7 cellular contexts compared by ENCODE assay signal in genomic region chr1:99758686-99759528, GRCh38. TPM values are rescaled to one million over a fixed set of nuclear protein-coding genes. Genes with fewer than 3 reads are reported as not detected.
DNase-seq lines count a peak whose midpoint lies in the region; ATAC-seq, FAIRE-seq and TF ChIP-seq lines count a peak whose summit lies in the region.
"Not testable (repeated sequence)": the region's sequence is repeated elsewhere in the genome, so short reads cannot be mapped to it uniquely, and the experiment has no call there.

No MANE protein-coding gene starts in this region.

- FAIRE-seq in HepG2 (lab: Jason Lieb, UNC) = not testable (repeated sequence)

- WGBS in HepG2 (ENCODE audit: low lambda C conversion rate) = 12% methylated on average over 8 of the region's 8 CpGs

- POLR2A ChIA-PET in HEK293 (lab: Yijun Ruan, JAX) = not testable (repeated sequence)
- POLR2A ChIA-PET in HepG2 (lab: Yijun Ruan, JAX) = interaction anchor here (0.9 to 1.8 kb wide), 3 partner anchors 8 to 42 kb away, joined by 3 to 8 read pairs (median 6); partner anchors contain the start of gene FRRS1

- H3K36me3 ChIP-seq in HEK293 (ENCODE audit: control insufficient read depth in 2 of 2, insufficient read depth in 1 of 2, low read length in 2 of 2); SK-N-MC (ENCODE audit: insufficient read depth, low read length); breast epithelium; HepG2 (replicated peaks in 1 of 2; ENCODE audit: control insufficient read depth in 1 of 2, insufficient read depth in 2 of 2, low read length in 2 of 2); neutrophil: not testable (repeated sequence)

- peak overlapping the region; percentile 85 for H3K4me2 ChIP-seq in HepG2 (ENCODE audit: low read depth, low read length)

- not testable (repeated sequence) for H3K27me3 ChIP-seq in breast epithelium; HepG2 (ENCODE audit: control insufficient read depth in 1 of 2, insufficient read depth in 2 of 2, low read length in 2 of 2); neutrophil

- H3K9ac ChIP-seq in SK-N-MC (ENCODE audit: insufficient read length) = not testable (repeated sequence)
- H3K9ac ChIP-seq in HepG2 (ENCODE audit: insufficient read depth, low read depth, low read length) = peak overlapping the region; percentile 49

- not testable (repeated sequence) for H3K9me3 ChIP-seq in HEK293 (ENCODE audit: control insufficient read depth, insufficient read depth, low read depth, low read length); SK-N-MC (ENCODE audit: low read depth, low read length); breast epithelium; HepG2 (ENCODE audit: low read length); neutrophil

- DNase-seq in CD1c-positive myeloid dendritic cell (ENCODE audit: extremely low spot score) = peak; percentile 22
- DNase-seq in MV-4-11 (lab: John Stamatoyannopoulos, UW) = peak; percentile 55
- not testable (repeated sequence) for DNase-seq in SK-N-MC (ENCODE audit: low read depth, low spot score); breast epithelium (ENCODE audit: low spot score in 2 of 2)
- DNase-seq in HepG2 (ENCODE audit: low spot score) = peak; percentile 56

- not testable (repeated sequence) for TF ChIP-seq POLR2A in breast epithelium (IDR thresholded peaks at IDR 0.05); HepG2 (IDR thresholded peaks at IDR 0.05; ENCODE audit: insufficient read depth in 1 of 2, low read depth in 2 of 2, low read length in 2 of 2)

- BruUV-seq in HepG2 (replicated peaks; lab: Mats Ljungman, UMichigan) = TSS peak; percentile 19

- TF ChIP-seq RAD21 in HepG2 (CRISPR knock-in tag; IDR thresholded peaks at IDR 0.05) = not testable (repeated sequence)

- not testable (repeated sequence) for H2AFZ ChIP-seq in HepG2 (ENCODE audit: low read length)

- CTCF ChIA-PET in HEK293 (lab: Yijun Ruan, JAX); HepG2 (lab: Yijun Ruan, JAX; ENCODE audit: low intra/inter-chr PET ratio, low total read pairs): not testable (repeated sequence)

- peak; percentile 70 for ATAC-seq in HepG2

- not testable (repeated sequence) for H3K4me3 ChIP-seq in HEK293 (ENCODE audit: low read depth, low read length); breast epithelium
- H3K4me3 ChIP-seq in SK-N-MC (peak overlapping the region; percentile 60), HepG2 (replicated peaks in 1 of 3; ENCODE audit: insufficient read depth in 1 of 3, low read depth in 2 of 3, low read length in 3 of 3) (peak overlapping the region in 2 of 3 experiments; percentile 14 to 17; a peak in 3 of 6 replicates), neutrophil (ENCODE audit: low read depth in 1 of 2, low read length in 1 of 2) (peak overlapping the region in 1 of 2 experiments; percentile 18)

- intact Hi-C loops in breast epithelium (cut with DNase I; ENCODE audit: low total_unique reads) = not testable (repeated sequence)
- intact Hi-C loops in HepG2 (cut with micrococcal nuclease; ENCODE audit: unreplicated experiment) = loop anchor here (5.0 kb wide), 1 partner anchor 593 kb away; the partner anchor contains the start of gene CDC14A

- not testable (repeated sequence) for H4K20me1 ChIP-seq in HepG2 (ENCODE audit: insufficient read depth, low read length)

- not testable (repeated sequence) for H3K27ac ChIP-seq in HEK293 (ENCODE audit: extremely low read depth, low read depth, low read length)
- H3K27ac ChIP-seq in SK-N-MC = peak overlapping the region; percentile 86; the same call in 1 of the 2 replicates
- peak overlapping the region; percentile 58 to 76 for H3K27ac ChIP-seq in breast epithelium
- peak overlapping the region; percentile 95 for H3K27ac ChIP-seq in HepG2 (ENCODE audit: extremely low read length, insufficient read depth, low read length)
- peak overlapping the region; percentile 41 for H3K27ac ChIP-seq in neutrophil

- not testable (repeated sequence) for H3K4me1 ChIP-seq in HEK293 (ENCODE audit: control insufficient read depth, insufficient read depth, low read length); breast epithelium; neutrophil (ENCODE audit: control insufficient read depth in 1 of 2, insufficient read depth in 1 of 2, low read depth in 1 of 2, low read length in 1 of 2)
- H3K4me1 ChIP-seq in HepG2 (ENCODE audit: insufficient read depth, low read length) = peaks cover 100% of the 10 kb centered on the region

- not testable (repeated sequence) for TF ChIP-seq CTCF in HEK293 (tag by site-specific recombination; IDR thresholded peaks at IDR 0.05); breast epithelium (IDR thresholded peaks at IDR 0.05); HepG2 (CRISPR knock-in tag; IDR thresholded peaks at IDR 0.05); neutrophil (IDR thresholded peaks at IDR 0.05)

- H3K79me2 ChIP-seq in HepG2 (ENCODE audit: insufficient read depth, low read length) = peaks cover 67% of the 10 kb centered on the region

- 0 out of 4 replicates have a peak, but pooled peaks of 1 of the 2 experiments have one; percentile 50 for TF ChIP-seq EP300 in HepG2 (IDR thresholded peaks at IDR 0.05; ENCODE audit: low read depth in 2 of 2, low read length in 2 of 2)
- TF ChIP-seq EP300 in HepG2 (CRISPR knock-in tag; IDR thresholded peaks at IDR 0.05; ENCODE audit: borderline replicate concordance) = peak; percentile 31; the same call in 1 of the 2 replicates

- in situ Hi-C loops in HepG2 (cut with HindIII; ENCODE audit: extremely low pct_ligation_motif_present, low pct_unique_long_range_greater_than_20kb) = not testable (repeated sequence)

TF ChIP-seq in HEK293, 187 proteins besides CTCF, POLR2A, EP300 and RAD21:
- peak; percentile 65 for TF ChIP-seq SETDB1 (IDR thresholded peaks at IDR 0.05; ENCODE audit: insufficient read length, low read length)

TF ChIP-seq in HepG2, 621 proteins besides CTCF, POLR2A, EP300 and RAD21 (continues in another document):
- TF ChIP-seq, protein P1, sequence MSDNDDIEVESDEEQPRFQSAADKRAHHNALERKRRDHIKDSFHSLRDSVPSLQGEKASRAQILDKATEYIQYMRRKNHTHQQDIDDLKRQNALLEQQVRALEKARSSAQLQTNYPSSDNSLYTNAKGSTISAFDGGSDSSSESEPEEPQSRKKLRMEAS (IDR thresholded peaks at IDR 0.05) = 0 out of 2 replicates have a peak, but pooled peaks have one; percentile 30
- peak; percentile 68; the same call in 1 of the 2 replicates for TF ChIP-seq MIXL1 (CRISPR knock-in tag; IDR thresholded peaks at IDR 0.05)
- TF ChIP-seq HDAC2 (CRISPR knock-in tag; IDR thresholded peaks at IDR 0.05) = peak; percentile 25; the same call in 1 of the 2 replicates
- peak; percentile 48; the same call in 1 of the 2 replicates for TF ChIP-seq SALL1 (CRISPR knock-in tag; IDR thresholded peaks at IDR 0.05)
- peak; percentile 12 for TF ChIP-seq TEAD3 (CRISPR knock-in tag; optimal IDR thresholded peaks at IDR 0.05; ENCODE audit: borderline replicate concordance)
- peak; percentile 42; the same call in 1 of the 2 replicates for TF ChIP-seq BCL6 (CRISPR knock-in tag; IDR thresholded peaks at IDR 0.05)
- peak; percentile 59; the same call in 1 of the 2 replicates for TF ChIP-seq PATZ1 (CRISPR knock-in tag; IDR thresholded peaks at IDR 0.05)

RNA-seq across cellular contexts. Expression of gene FRRS1, which starts 7.5 kb away (rescaled TPM):
- total RNA-seq in breast epithelium (10 to 100 TPM; 12.1 to 21.1 (median 12.5) TPM), HepG2 (2016; rRNA removed; fragmentation: Illumina TruSeq; extraction: Trizol) (12.0 and 23.4 TPM in 2 replicates)
- 3.4 and 3.9 TPM in 2 replicates for total RNA-seq in HepG2 (2016; cell fraction: cytosol; rRNA removed; fragmentation: Illumina TruSeq; extraction: Trizol; ENCODE audit: low read depth)
- 13.7 and 24.0 TPM in 2 replicates for total RNA-seq in HepG2 (2016; cell fraction: insoluble cytoplasmic fraction; rRNA removed; fragmentation: Illumina TruSeq; extraction: Trizol)
- 3.8 and 5.4 TPM in 2 replicates for total RNA-seq in HepG2 (2016; cell fraction: membrane; rRNA removed; fragmentation: Illumina TruSeq; extraction: Trizol)
- total RNA-seq in HepG2 (2016; cell fraction: nucleus; rRNA removed; fragmentation: Illumina TruSeq; extraction: Trizol) = 22.5 and 26.4 TPM in 2 replicates
- 22.6 and 23.2 TPM in 2 replicates for polyA plus RNA-seq in HepG2 (2011; rRNA removed)
- 11.0 and 18.6 TPM in 2 replicates for polyA plus RNA-seq in HepG2 (2011; cell fraction: cytosol; rRNA removed)
- 12.6 and 15.7 TPM in 2 replicates for polyA plus RNA-seq in HepG2 (2011; cell fraction: nucleus; rRNA removed)
- polyA plus RNA-seq in HepG2 (2012) = 22.8 and 35.9 TPM in 2 replicates
- 0.40 and 0.52 TPM in 2 replicates for polyA plus RNA-seq in HepG2 (2016; cell fraction: cytosol; fragmentation: Illumina TruSeq; extraction: Trizol; ENCODE audit: low read depth)
- 3.2 and 3.6 TPM in 2 replicates for polyA plus RNA-seq in HepG2 (2016; cell fraction: insoluble cytoplasmic fraction; fragmentation: Illumina TruSeq; extraction: Trizol; ENCODE audit: low read depth)
- 0.48 and 2.5 TPM in 2 replicates for polyA plus RNA-seq in HepG2 (2016; cell fraction: membrane; fragmentation: Illumina TruSeq; extraction: Trizol; ENCODE audit: low read depth)
- 8.7 and 11.7 TPM in 2 replicates for polyA plus RNA-seq in HepG2 (2016; cell fraction: nucleus; fragmentation: Illumina TruSeq; extraction: Trizol; ENCODE audit: insufficient read depth, low read depth)
- polyA minus RNA-seq in HepG2 (2011; rRNA and poly(A)+ RNA removed; ENCODE audit: low replicate concordance) = 11.4 and 80.8 TPM in 2 replicates
- polyA minus RNA-seq in HepG2 (2011; cell fraction: cytosol; rRNA and poly(A)+ RNA removed) = 42.1 and 48.8 TPM in 2 replicates
- polyA minus RNA-seq in HepG2 (2011; cell fraction: nucleus; rRNA and poly(A)+ RNA removed) = 48.9 and 62.4 TPM in 2 replicates
